Comparison of ENCODE assay signal across 28 cellular contexts in the genomic region with DNA sequence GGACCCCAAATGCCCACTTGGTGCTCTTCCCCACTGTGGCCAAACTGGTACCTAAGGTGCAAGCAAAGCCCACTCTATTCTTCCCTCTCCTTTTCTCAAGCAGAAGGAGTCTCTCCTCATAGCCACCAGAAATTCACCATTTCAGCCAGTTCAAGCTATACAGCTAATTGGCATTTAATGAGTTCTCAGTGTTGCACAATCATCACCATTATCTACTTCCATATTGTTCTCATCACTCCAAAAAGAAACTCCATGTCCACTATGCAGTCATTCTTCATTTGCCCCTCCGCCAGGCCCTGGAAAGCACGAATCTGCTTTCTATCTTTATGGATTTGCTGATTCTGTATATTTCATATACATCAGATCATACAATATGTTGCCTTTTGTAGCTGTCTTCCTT.
"Had no signal": no experiment of that assay in that cellular context is flagged by ENCODE, and none has a peak within 500 bp of the region (broad histone marks: within the 10 kb centered on the region; RNA-seq: fewer than 3 reads in every experiment).

No MANE protein-coding gene starts in this region.

- H3K36me3 ChIP-seq: colonic mucosa, esophagus squamous epithelium, gastrocnemius medialis, heart right ventricle, left lung, lower lobe of right lung had no signal

- FAIRE-seq: endometrium, islet of Langerhans, keratinocyte had no signal

- H3K27me3 Mint-ChIP-seq: dendritic cell treated with granulocyte-macrophage colony-stimulating factor and Interleukin-4, amounts not matched to agents 40 ng/mL and 50 ng/mL, for 4 days; naive B cell had no signal

- H3K4me1 ChIP-seq: colonic mucosa, esophagus squamous epithelium, gastrocnemius medialis, heart right ventricle, left lung, lower lobe of right lung had no signal

- DNase-seq: colonic mucosa; cortex of kidney; effector CD8-positive, alpha-beta T cell; effector memory CD8-positive, alpha-beta T cell; endodermal cell; erythroblast; esophagus squamous epithelium; foreskin fibroblast; foreskin melanocyte; gastrocnemius medialis; glutamatergic neuron; head of caudate nucleus; heart right ventricle; hippocampal formation; left cardiac atrium; left lung; left ventricle myocardium superior; lower lobe of right lung; mesenchymal stem cell; mucosa of descending colon; naive B cell had no signal

- H3K4me3 ChIP-seq: colonic mucosa, esophagus squamous epithelium, gastrocnemius medialis, heart right ventricle, left lung, lower lobe of right lung, mucosa of descending colon had no signal

- H3K27me3 ChIP-seq: colonic mucosa, esophagus squamous epithelium, gastrocnemius medialis, heart right ventricle, left lung had no signal

- H3K9me3 ChIP-seq: colonic mucosa, esophagus squamous epithelium, gastrocnemius medialis, lower lobe of right lung, mucosa of descending colon had no signal

- H3K27ac Mint-ChIP-seq: dendritic cell treated with granulocyte-macrophage colony-stimulating factor and Interleukin-4, amounts not matched to agents 40 ng/mL and 50 ng/mL, for 4 days; effector memory CD8-positive, alpha-beta T cell; endodermal cell; mesothelial cell of epicardium had no signal

- ATAC-seq: effector memory CD8-positive, alpha-beta T cell; esophagus mucosa; gastrocnemius medialis; heart right ventricle; left cardiac atrium; left lung; left ventricle myocardium superior; lower lobe of right lung; mucosa of descending colon had no signal

- H3K4me3 Mint-ChIP-seq: dendritic cell treated with granulocyte-macrophage colony-stimulating factor and Interleukin-4, amounts not matched to agents 40 ng/mL and 50 ng/mL, for 4 days; effector memory CD8-positive, alpha-beta T cell; endodermal cell; mesothelial cell of epicardium; naive B cell had no signal

- H3K27ac ChIP-seq: colonic mucosa, epithelial cell of prostate, esophagus squamous epithelium, gastrocnemius medialis, heart right ventricle, left lung, lower lobe of right lung had no signal
